In genomic region chrX:112839856-112840255, GRCh38 we compare ENCODE assay signal across 8 cellular contexts. TPM values are rescaled to one million over a fixed set of nuclear protein-coding genes. Genes with fewer than 3 reads are reported as not detected.
DNase-seq lines count a peak whose midpoint lies in the region; ATAC-seq and TF ChIP-seq lines count a peak whose summit lies in the region.

No MANE protein-coding gene starts in this region.

- no peaks in the 10 kb centered on the region for H3K79me1 ChIP-seq in H9 (ENCODE audit: insufficient read depth, low read depth, low read length, poor library complexity, severe bottlenecking)

- H3K36me3 ChIP-seq in iPS DF 6.9 (ENCODE audit: control insufficient read depth, insufficient read depth, low read length) (no peaks in the 10 kb centered on the region), skeletal muscle tissue (ENCODE audit: control insufficient read depth in 3 of 3, insufficient read depth in 3 of 3, low read length in 3 of 3) (peaks cover 0 to 2% (median 0%) of the 10 kb centered on the region in 3 donors)

- peak overlapping the region in 1 of 3 experiments; percentile 97; a peak in 1 of 7 replicates for H3K27ac Mint-ChIP-seq in H9
- no peak overlapping the region for H3K27ac Mint-ChIP-seq in activated CD4-positive, alpha-beta memory T cell treated with anti-CD3 and anti-CD28 coated beads for 36 hours

- H3K9me3 Mint-ChIP-seq in H9: peaks cover 7% of the 10 kb centered on the region in 2 experiments
- no peaks in the 10 kb centered on the region for H3K9me3 Mint-ChIP-seq in activated CD4-positive, alpha-beta memory T cell treated with anti-CD3 and anti-CD28 coated beads for 36 hours

- H3K27ac ChIP-seq in H9 (ENCODE audit: insufficient read length, low read depth, low read length) (no peak overlapping the region), iPS DF 6.9 (ENCODE audit: low read length) (no peak overlapping the region), skeletal muscle tissue (ENCODE audit: low read depth, low read length) (peak overlapping the region; percentile 85)

- peak overlapping the region; percentile 57 for H3K4me2 ChIP-seq in H9 (ENCODE audit: insufficient read depth, insufficient read length, low read length)

- H2BK120ac ChIP-seq in H9 (ENCODE audit: low read depth, low read length, poor library complexity, severe bottlenecking): no peak overlapping the region

- H3K9ac ChIP-seq in H9 (ENCODE audit: extremely low read depth, insufficient read length, low read length) (no peak overlapping the region), skeletal muscle tissue (ENCODE audit: low read depth in 1 of 3, low read length in 3 of 3) (peak overlapping the region; percentile 78 to 85 (median 79))

- H4K8ac ChIP-seq in H9 (replicated peaks; ENCODE audit: insufficient read length, low read depth, low read length): no peak overlapping the region

- TF ChIP-seq CTCF in H9 (conservative IDR thresholded peaks at IDR 0.05): no peak

- no peak overlapping the region for H2BK20ac ChIP-seq in H9 (ENCODE audit: low read depth, low read length, poor library complexity, severe bottlenecking)

- intact Hi-C loops in activated CD4-positive, alpha-beta memory T cell treated with anti-CD3 and anti-CD28 coated beads for 36 hours (cut with micrococcal nuclease): loop anchor here (2.0 to 5.0 kb wide), 2 partner anchors 161 to 1158 kb away; partner anchors contain the start of genes ALG13 and LHFPL1

- peaks cover 17% of the 10 kb centered on the region for H3K23me2 ChIP-seq in H9 (ENCODE audit: insufficient read length, low read depth, low read length, poor library complexity, severe bottlenecking)

- peaks cover 0 to 9% (median 3%) of the 10 kb centered on the region in 3 experiments; a peak in 4 of 7 replicates for H3K36me3 Mint-ChIP-seq in H9 (ENCODE audit: insufficient read depth in 1 of 3, low read depth in 3 of 3)
- no peaks in the 10 kb centered on the region for H3K36me3 Mint-ChIP-seq in activated CD4-positive, alpha-beta memory T cell treated with anti-CD3 and anti-CD28 coated beads for 36 hours

- no peak overlapping the region for H2AK5ac ChIP-seq in H9 (ENCODE audit: insufficient read length, low read length)

- no peak for DNase-seq in H9
- no peak for DNase-seq in activated CD4-positive, alpha-beta memory T cell treated with anti-CD3 and anti-CD28 coated beads for 36 hours
- DNase-seq in iPS DF 6.9 (ENCODE audit: low read depth, low spot score): no peak
- DNase-seq in islet precursor cell: no peak
- no peak for DNase-seq in NCI-H2196 (lab: John Stamatoyannopoulos, UW; ENCODE audit: unreplicated experiment)

- peaks cover 5% of the 10 kb centered on the region for H3K4me1 ChIP-seq in H9 (ENCODE audit: insufficient read depth, low read length)
- no peaks in the 10 kb centered on the region for H3K4me1 ChIP-seq in iPS DF 6.9 (ENCODE audit: control insufficient read depth, insufficient read depth, low read length)
- H3K4me1 ChIP-seq in skeletal muscle tissue (ENCODE audit: control insufficient read depth in 3 of 3, insufficient read depth in 3 of 3, low read length in 3 of 3): peaks cover 0 to 9% (median 0%) of the 10 kb centered on the region in 3 donors

- CTCF ChIA-PET in activated CD4-positive, alpha-beta memory T cell treated with anti-CD3 and anti-CD28 coated beads for 36 hours (lab: Charles Lee): no interaction called here

- H3K4me3 ChIP-seq in iPS DF 6.9 (ENCODE audit: low read length) (peak overlapping the region; percentile 41; the same call in 1 of the 2 replicates), skeletal muscle tissue (ENCODE audit: low read length in 3 of 3) (peak overlapping the region; percentile 84 to 91 (median 89))

- H3K9me3 ChIP-seq in H9 (ENCODE audit: control insufficient read depth, low read depth, low read length): no peaks in the 10 kb centered on the region
- H3K9me3 ChIP-seq in iPS DF 6.9 (ENCODE audit: control insufficient read depth, insufficient read depth, low read length): no peaks in the 10 kb centered on the region
- H3K9me3 ChIP-seq in skeletal muscle tissue (ENCODE audit: control insufficient read depth in 3 of 3, low read length in 3 of 3): peaks cover 0 to 3% (median 0%) of the 10 kb centered on the region in 3 donors

- no peaks in the 10 kb centered on the region for H4K20me1 ChIP-seq in H9 (ENCODE audit: control insufficient read depth, insufficient read depth, insufficient read length)

- H2BK15ac ChIP-seq in H9 (ENCODE audit: low read depth, low read length): no peak overlapping the region

- no peak overlapping the region for H2BK12ac ChIP-seq in H9 (ENCODE audit: insufficient read length, low read depth, low read length)

- H3K27me3 Mint-ChIP-seq in H9 (ENCODE audit: low read depth): peaks cover 35% of the 10 kb centered on the region
- no peaks in the 10 kb centered on the region for H3K27me3 Mint-ChIP-seq in activated CD4-positive, alpha-beta memory T cell treated with anti-CD3 and anti-CD28 coated beads for 36 hours

- H2BK5ac ChIP-seq in H9 (ENCODE audit: insufficient read length, low read length): no peak overlapping the region

- H4K5ac ChIP-seq in H9 (ENCODE audit: insufficient read length, low read depth, low read length): no peak overlapping the region

- no peak overlapping the region for H3K4ac ChIP-seq in H9 (ENCODE audit: low read depth, low read length)

- no peak overlapping the region for H3T11ph ChIP-seq in H9 (ENCODE audit: low read length)

- no peak overlapping the region for H3K18ac ChIP-seq in H9 (ENCODE audit: insufficient read length, low read depth, low read length)

- no peak overlapping the region for H2AFZ ChIP-seq in H9 (ENCODE audit: low read length)

- no peak overlapping the region for H4K91ac ChIP-seq in H9 (ENCODE audit: insufficient read length, low read depth, low read length)

- peaks cover 32 to 33% of the 10 kb centered on the region in 2 experiments for H3K4me1 Mint-ChIP-seq in H9
- H3K4me1 Mint-ChIP-seq in activated CD4-positive, alpha-beta memory T cell treated with anti-CD3 and anti-CD28 coated beads for 36 hours (ENCODE audit: low read depth): peaks cover 13% of the 10 kb centered on the region

- no peaks in the 10 kb centered on the region for H3K79me2 ChIP-seq in H9 (ENCODE audit: insufficient read depth, low read length)

- POLR2A ChIA-PET in activated CD4-positive, alpha-beta memory T cell treated with anti-CD3 and anti-CD28 coated beads for 36 hours (lab: Charles Lee): no interaction called here

- no peak overlapping the region for H3K56ac ChIP-seq in H9 (ENCODE audit: insufficient read length, low read depth, low read length)

- no peak overlapping the region for H3K23ac ChIP-seq in H9 (ENCODE audit: insufficient read length, low read depth, low read length)

- peaks cover 15% of the 10 kb centered on the region; the same call in 1 of the 2 replicates for H3K27me3 ChIP-seq in H9 (ENCODE audit: insufficient read depth, low read length)
- H3K27me3 ChIP-seq in iPS DF 6.9 (ENCODE audit: control insufficient read depth, insufficient read depth, low read length): peaks cover 2% of the 10 kb centered on the region; the same call in 1 of the 2 replicates
- H3K27me3 ChIP-seq in skeletal muscle tissue (ENCODE audit: control insufficient read depth in 3 of 3, insufficient read depth in 3 of 3, low read length in 3 of 3): no peaks in the 10 kb centered on the region

- H3K4me3 Mint-ChIP-seq in H9: peak overlapping the region; percentile 97 to 98
- H3K4me3 Mint-ChIP-seq in activated CD4-positive, alpha-beta memory T cell treated with anti-CD3 and anti-CD28 coated beads for 36 hours: peak overlapping the region; percentile 80

- ATAC-seq in HG02885 (IDR thresholded peaks at IDR 0.05; ENCODE audit: poor library complexity, unreplicated experiment): no peak
- ATAC-seq in GM19023 (IDR thresholded peaks at IDR 0.05; ENCODE audit: unreplicated experiment): no peak

- WGBS in H9 (ENCODE audit: extremely low coverage, insufficient read length, low lambda C conversion rate): no CpG with 5 or more reads among the region's 5 CpGs
- no CpG with 5 or more reads among the region's 5 CpGs for WGBS in iPS DF 6.9 (ENCODE audit: insufficient coverage, insufficient read length)

- no peak overlapping the region for H3K14ac ChIP-seq in H9 (ENCODE audit: insufficient read depth, low read length)

RNA-seq across cellular contexts. Expression of gene AMOT, which starts 0.8 kb away (rescaled TPM):
- total RNA-seq in H9 (2021) (17.6 and 19.9 TPM in 2 replicates), skeletal muscle tissue (30.8 TPM)
- 1 to 10 TPM; 1.1 to 1.4 TPM for total RNA-seq in activated CD4-positive, alpha-beta memory T cell treated with anti-CD3 and anti-CD28 coated beads for 36 hours
